ENCODE assay signal across 30 cellular contexts in genomic region chr4:89077806-89078205, GRCh38.
"Had no signal": no experiment of that assay in that cellular context is flagged by ENCODE, and none has a peak within 500 bp of the region (broad histone marks: within the 10 kb centered on the region; RNA-seq: fewer than 3 reads in every experiment).

No MANE protein-coding gene starts in this region.

- H3K36me3 ChIP-seq: colonic mucosa, heart right ventricle, ovary, sigmoid colon, spleen, thoracic aorta, transverse colon, upper lobe of right lung, uterus had no signal

- H3K27me3 ChIP-seq: colonic mucosa, heart right ventricle, ovary, sigmoid colon, spleen, transverse colon, upper lobe of right lung, uterus had no signal

- H3K36me3 Mint-ChIP-seq: memory B cell had no signal

- H3K27ac ChIP-seq: colonic mucosa, epithelial cell of prostate, foreskin keratinocyte, heart right ventricle, ovary, psoas muscle, sigmoid colon, skin epidermis, spleen, thoracic aorta, transverse colon, upper lobe of right lung, uterus had no signal

- H3K27me3 Mint-ChIP-seq: dendritic cell treated with granulocyte-macrophage colony-stimulating factor and Interleukin-4, amounts not matched to agents 40 ng/mL and 50 ng/mL, for 4 days; memory B cell; stimulated activated naive B cell treated with anti-CD40 and anti-IgM and Interleukin-4, amounts not matched to agents 10 μg/mL and 1 μg/mL and 100 μg/mL, for 72 hours had no signal

- DNase-seq: colonic mucosa; effector CD8-positive, alpha-beta T cell; endodermal cell; foreskin keratinocyte; glutamatergic neuron; heart right ventricle; hypothalamus; immature natural killer cell; natural killer cell; occipital lobe; ovary; posterior cingulate gyrus; psoas muscle; right cardiac atrium; sigmoid colon; spleen; stimulated activated CD4-positive, alpha-beta T cell treated with anti-CD3 and anti-CD28 coated beads, Interleukin-4, amount 100 ng/mL, for 4 hours; stimulated activated naive B cell treated with anti-CD40 and anti-IgM and Interleukin-4, amounts not matched to agents 10 μg/mL and 1 μg/mL and 100 μg/mL, for 72 hours; transverse colon; upper lobe of right lung; uterus had no signal

- H3K4me1 ChIP-seq: colonic mucosa, foreskin keratinocyte, heart right ventricle, psoas muscle, sigmoid colon, spleen, transverse colon, upper lobe of right lung, uterus had no signal

- H3K4me3 Mint-ChIP-seq: dendritic cell treated with granulocyte-macrophage colony-stimulating factor and Interleukin-4, amounts not matched to agents 40 ng/mL and 50 ng/mL, for 4 days; endodermal cell; immature natural killer cell; memory B cell; natural killer cell; stimulated activated naive B cell treated with anti-CD40 and anti-IgM and Interleukin-4, amounts not matched to agents 10 μg/mL and 1 μg/mL and 100 μg/mL, for 72 hours; stimulated activated naive CD8-positive, alpha-beta T cell treated with anti-CD3 and anti-CD28 coated beads, Interleukin-15, Interleukin-2, amounts not matched to agents 100 ng/mL and 50 ng/mL, for 24 hours had no signal

- H3K27ac Mint-ChIP-seq: dendritic cell treated with granulocyte-macrophage colony-stimulating factor and Interleukin-4, amounts not matched to agents 40 ng/mL and 50 ng/mL, for 4 days; endodermal cell; immature natural killer cell; memory B cell; natural killer cell; stimulated activated naive B cell treated with anti-CD40 and anti-IgM and Interleukin-4, amounts not matched to agents 10 μg/mL and 1 μg/mL and 100 μg/mL, for 72 hours; stimulated activated naive CD8-positive, alpha-beta T cell treated with anti-CD3 and anti-CD28 coated beads, Interleukin-15, Interleukin-2, amounts not matched to agents 100 ng/mL and 50 ng/mL, for 24 hours had no signal

- H3K9me3 ChIP-seq: colonic mucosa, ovary, upper lobe of right lung had no signal

- H3K4me3 ChIP-seq: colonic mucosa, heart right ventricle, lung, ovary, psoas muscle, sigmoid colon, skin epidermis, spleen, thoracic aorta, transverse colon, upper lobe of right lung, uterus had no signal

- ATAC-seq: esophagus mucosa, foreskin keratinocyte, heart right ventricle, left lobe of liver, natural killer cell, psoas muscle, right cardiac atrium, upper lobe of right lung had no signal

- H3K4me1 Mint-ChIP-seq: endodermal cell, immature natural killer cell, natural killer cell had no signal
